16 cellular contexts compared by ENCODE assay signal in genomic region chr3:31934018-31934417, GRCh38. TPM values are rescaled to one million over a fixed set of nuclear protein-coding genes. Genes with fewer than 3 reads are reported as not detected.
A peak's percentile ranks its signal among the peaks of the same experiment; 100 is the strongest.
DNase-seq lines count a peak whose midpoint lies in the region; ATAC-seq and TF ChIP-seq lines count a peak whose summit lies in the region.
"Had no signal": no experiment of that assay in that cellular context is flagged by ENCODE, and none has a peak within 500 bp of the region (broad histone marks: within the 10 kb centered on the region; RNA-seq: fewer than 3 reads in every experiment).

No MANE protein-coding gene starts in this region.

- peaks cover 41 to 47% (median 42%) of the 10 kb centered on the region in 3 donors for H3K4me1 Mint-ChIP-seq in IgD-negative memory B cell
- H3K4me1 Mint-ChIP-seq in activated CD8-positive, alpha-beta T cell treated with anti-CD3 and anti-CD28 coated beads for 36 hours (ENCODE audit: low read depth): peaks cover 5% of the 10 kb centered on the region
- H3K4me1 Mint-ChIP-seq: CD8-positive, alpha-beta memory T cell had no signal

- H3K4me1 ChIP-seq in iPS-20b (ENCODE audit: insufficient read depth, low read length): peaks cover 30% of the 10 kb centered on the region
- H3K4me1 ChIP-seq: colonic mucosa had no signal

- H3K27ac Mint-ChIP-seq in IgD-negative memory B cell: peak overlapping the region; percentile 89 to 93 (median 91)
- H3K27ac Mint-ChIP-seq in activated CD8-positive, alpha-beta T cell treated with anti-CD3 and anti-CD28 coated beads for 36 hours: no peak overlapping the region
- H3K27ac Mint-ChIP-seq: CD8-positive, alpha-beta memory T cell had no signal

- no peaks in the 10 kb centered on the region for H3K9me3 ChIP-seq in iPS-20b (ENCODE audit: insufficient read depth, low read depth, low read length)
- H3K9me3 ChIP-seq: colonic mucosa had no signal

- no peaks in the 10 kb centered on the region for H3K9me3 Mint-ChIP-seq in IgD-negative memory B cell
- H3K9me3 Mint-ChIP-seq in activated CD8-positive, alpha-beta T cell treated with anti-CD3 and anti-CD28 coated beads for 36 hours: no peaks in the 10 kb centered on the region
- H3K9me3 Mint-ChIP-seq: CD8-positive, alpha-beta memory T cell; neural crest cell had no signal

- no peak for ATAC-seq in activated CD8-positive, alpha-beta T cell treated with anti-CD3 and anti-CD28 coated beads for 36 hours
- ATAC-seq in HG02678 (IDR thresholded peaks at IDR 0.05; ENCODE audit: unreplicated experiment): no peak

- DNase-seq in AG09319 (ENCODE audit: extremely low read depth, low read depth): peak; percentile 42
- no peak for DNase-seq in activated CD8-positive, alpha-beta T cell treated with anti-CD3 and anti-CD28 coated beads for 36 hours
- DNase-seq in NCI-H1417 treated with DMSO at 0.1 percent for 48 hours (lab: John Stamatoyannopoulos, UW): no peak
- DNase-seq in GM13977 (ENCODE audit: low spot score): no peak
- DNase-seq: ACHN; activated gamma-delta T cell; CD8-positive, alpha-beta memory T cell; colonic mucosa; NCI-H1930; NCI-H69; T-helper 1 cell had no signal

- H3K27me3 Mint-ChIP-seq in IgD-negative memory B cell: no peaks in the 10 kb centered on the region
- no peaks in the 10 kb centered on the region for H3K27me3 Mint-ChIP-seq in activated CD8-positive, alpha-beta T cell treated with anti-CD3 and anti-CD28 coated beads for 36 hours

- H3K4me3 Mint-ChIP-seq in IgD-negative memory B cell: peak overlapping the region; percentile 44 to 95 (median 80)
- no peak overlapping the region for H3K4me3 Mint-ChIP-seq in activated CD8-positive, alpha-beta T cell treated with anti-CD3 and anti-CD28 coated beads for 36 hours
- H3K4me3 Mint-ChIP-seq: CD8-positive, alpha-beta memory T cell; neural crest cell had no signal

- peak overlapping the region; percentile 62 for H3K27ac ChIP-seq in VCaP
- H3K27ac ChIP-seq in iPS-20b (ENCODE audit: low read length): peak overlapping the region; percentile 76
- H3K27ac ChIP-seq: colonic mucosa had no signal

- H3K36me3 ChIP-seq in iPS-20b (ENCODE audit: insufficient read depth, low read depth, low read length): no peaks in the 10 kb centered on the region
- H3K36me3 ChIP-seq: colonic mucosa had no signal

- peak overlapping the region; percentile 54; the same call in 1 of the 2 replicates for H3K9ac ChIP-seq in iPS-20b (ENCODE audit: low read depth, low read length)

- CTCF ChIA-PET in activated CD8-positive, alpha-beta T cell treated with anti-CD3 and anti-CD28 coated beads for 36 hours (lab: Charles Lee): no interaction called here

- TF ChIP-seq CTCF in AG09319 (IDR thresholded peaks at IDR 0.05; ENCODE audit: low read depth, low read length) (no peak), VCaP (conservative IDR thresholded peaks at IDR 0.05) (no peak), GM13977 (IDR thresholded peaks at IDR 0.05; ENCODE audit: extremely low read depth, insufficient read depth, missing control alignments) (no peak)
- TF ChIP-seq CTCF in activated CD8-positive, alpha-beta T cell treated with anti-CD3 and anti-CD28 coated beads for 36 hours (IDR thresholded peaks at IDR 0.05): no peak

- in situ Hi-C loops in GM13977 (cut with MboI; ENCODE audit: low pct_unique_long_range_greater_than_20kb, low sequenced_read_pairs, unreplicated experiment): no loop called here

- H3K36me3 Mint-ChIP-seq in IgD-negative memory B cell: no peaks in the 10 kb centered on the region
- no peaks in the 10 kb centered on the region for H3K36me3 Mint-ChIP-seq in activated CD8-positive, alpha-beta T cell treated with anti-CD3 and anti-CD28 coated beads for 36 hours (ENCODE audit: low read depth)
- H3K36me3 Mint-ChIP-seq: CD8-positive, alpha-beta memory T cell had no signal

- intact Hi-C loops in activated CD8-positive, alpha-beta T cell treated with anti-CD3 and anti-CD28 coated beads for 36 hours (cut with micrococcal nuclease): no loop called here

- POLR2A ChIA-PET in activated CD8-positive, alpha-beta T cell treated with anti-CD3 and anti-CD28 coated beads for 36 hours (lab: Charles Lee): no interaction called here

- no peaks in the 10 kb centered on the region for H3K27me3 ChIP-seq in iPS-20b (ENCODE audit: insufficient read depth, low read length)
- H3K27me3 ChIP-seq: colonic mucosa had no signal

- peak overlapping the region; percentile 34; the same call in 1 of the 2 replicates for H3K4me3 ChIP-seq in iPS-20b (ENCODE audit: low read length)
- H3K4me3 ChIP-seq: colonic mucosa had no signal

RNA-seq across cellular contexts. Expression of gene OSBPL10, which starts 47.0 kb away (rescaled TPM):
- polyA plus RNA-seq in IgD-negative memory B cell: 126 TPM
- 1 to 10 TPM; 1.9 to 2.1 TPM for total RNA-seq in activated CD8-positive, alpha-beta T cell treated with anti-CD3 and anti-CD28 coated beads for 36 hours

RNA-seq across cellular contexts. Expression of gene ZNF860, which starts 47.5 kb away (rescaled TPM):
- polyA plus RNA-seq in IgD-negative memory B cell: 27.7 TPM
- total RNA-seq in activated CD8-positive, alpha-beta T cell treated with anti-CD3 and anti-CD28 coated beads for 36 hours: not detected
- polyA plus RNA-seq: CD8-positive, alpha-beta memory T cell had no signal
